28 cellular contexts compared by ENCODE assay signal in genomic region chr14:105095236-105095805, GRCh38. TPM values are rescaled to one million over a fixed set of nuclear protein-coding genes. Genes with fewer than 3 reads are reported as not detected.
DNase-seq lines count a peak whose midpoint lies in the region; ATAC-seq, FAIRE-seq and TF ChIP-seq lines count a peak whose summit lies in the region.
"Had no signal": no experiment of that assay in that cellular context is flagged by ENCODE, and none has a peak within 500 bp of the region (broad histone marks: within the 10 kb centered on the region; RNA-seq: fewer than 3 reads in every experiment).

No MANE protein-coding gene starts in this region.

- no peak overlapping the region for H3K4me2 ChIP-seq in PC-9

- no peak overlapping the region for H3K27ac Mint-ChIP-seq in T-helper 2 cell treated with Interferon-gamma antibody and Interleukin-4, amounts not matched to agents 5 μg/mL and 100 μg/mL, for 36 hours
- H3K27ac Mint-ChIP-seq: H9 had no signal

- TF ChIP-seq CTCF in PC-9 (conservative IDR thresholded peaks at IDR 0.05) (no peak), kidney (IDR thresholded peaks at IDR 0.05; ENCODE audit: borderline replicate concordance, extremely low read depth, insufficient read depth) (no peak)

- H3K27me3 Mint-ChIP-seq in T-helper 2 cell treated with Interferon-gamma antibody and Interleukin-4, amounts not matched to agents 5 μg/mL and 100 μg/mL, for 36 hours (ENCODE audit: low read depth), result peaks cover 5% of the 10 kb centered on the region

- FAIRE-seq in kidney (lab: Jason Lieb, UNC), result no peak
- FAIRE-seq: colon, GM12891, small intestine had no signal

- H3K79me2 ChIP-seq in PC-9 (ENCODE audit: low read depth), result 0 out of 2 replicates have a peak, but pooled peaks cover 3% of the 10 kb centered on the region

- no peaks in the 10 kb centered on the region for H4K20me1 ChIP-seq in PC-9 (ENCODE audit: insufficient read depth)

- peaks cover 21% of the 10 kb centered on the region for H3F3A ChIP-seq in PC-9 (ENCODE audit: insufficient read depth, low read depth)

- ATAC-seq in GM21825 (IDR thresholded peaks at IDR 0.05; ENCODE audit: unreplicated experiment), result no peak
- ATAC-seq: heart left ventricle, left lung had no signal

- peak overlapping the region; percentile 62 for H3K4me3 Mint-ChIP-seq in T-helper 2 cell treated with Interferon-gamma antibody and Interleukin-4, amounts not matched to agents 5 μg/mL and 100 μg/mL, for 36 hours

- H3K9me3 ChIP-seq in PC-9 (ENCODE audit: insufficient read depth, low read depth), result no peaks in the 10 kb centered on the region
- H3K9me3 ChIP-seq in kidney (ENCODE audit: control insufficient read depth in 1 of 2, low read length in 2 of 2), result no peaks in the 10 kb centered on the region
- H3K9me3 ChIP-seq: left lung, neutrophil, SK-N-SH had no signal

- H3K36me3 ChIP-seq in PC-9 (ENCODE audit: low read depth) (no peaks in the 10 kb centered on the region), kidney (ENCODE audit: control insufficient read depth in 1 of 2, insufficient read depth in 2 of 2, low read length in 2 of 2) (no peaks in the 10 kb centered on the region)
- H3K36me3 ChIP-seq: brain microvascular endothelial cell, heart left ventricle, left lung, neutrophil had no signal

- H3K27me3 ChIP-seq in PC-9 (ENCODE audit: insufficient read depth, low read depth), result no peaks in the 10 kb centered on the region
- H3K27me3 ChIP-seq: brain microvascular endothelial cell, heart left ventricle had no signal

- no peaks in the 10 kb centered on the region for H3K36me3 Mint-ChIP-seq in T-helper 2 cell treated with Interferon-gamma antibody and Interleukin-4, amounts not matched to agents 5 μg/mL and 100 μg/mL, for 36 hours (ENCODE audit: low read depth)

- H3K9me2 ChIP-seq in PC-9 (ENCODE audit: insufficient read depth), result no peaks in the 10 kb centered on the region
- H3K9me2 ChIP-seq: SK-N-SH had no signal

- BruUV-seq in PC-9 (replicated peaks; lab: Mats Ljungman, UMichigan), result TSS peak; percentile 14

- CTCF ChIA-PET in PC-9 (lab: Charles Lee), result no interaction called here

- peaks cover 10% of the 10 kb centered on the region for H3K4me1 Mint-ChIP-seq in T-helper 2 cell treated with Interferon-gamma antibody and Interleukin-4, amounts not matched to agents 5 μg/mL and 100 μg/mL, for 36 hours (ENCODE audit: low read depth)

- peaks cover 4% of the 10 kb centered on the region for H3K9me3 Mint-ChIP-seq in T-helper 2 cell treated with Interferon-gamma antibody and Interleukin-4, amounts not matched to agents 5 μg/mL and 100 μg/mL, for 36 hours

- no peak overlapping the region for H2AFZ ChIP-seq in PC-9

- intact Hi-C loops in PC-9 (cut with micrococcal nuclease; ENCODE audit: unreplicated experiment) (no loop called here), kidney (cut with DNase I) (no loop called here), posterior vena cava (cut with DNase I) (loop anchor here in 1 of 2 donors (10.0 kb wide), 1 partner anchor 189 kb away; no protein-coding TSS in a partner anchor)

- H3K4me1 ChIP-seq in PC-9 (replicated peaks; ENCODE audit: insufficient read depth) (peaks cover 31% of the 10 kb centered on the region), kidney (ENCODE audit: control insufficient read depth in 1 of 2, insufficient read depth in 1 of 2, low read depth in 1 of 2, low read length in 2 of 2) (peaks cover 7 to 30% of the 10 kb centered on the region in 2 donors)

- H3K4me3 ChIP-seq in PC-9, result no peak overlapping the region
- no peak overlapping the region for H3K4me3 ChIP-seq in kidney (ENCODE audit: low read length in 2 of 2)
- H3K4me3 ChIP-seq: heart left ventricle, left lung had no signal

- H3K27ac ChIP-seq in PC-9, result no peak overlapping the region
- H3K27ac ChIP-seq in kidney (ENCODE audit: low read depth in 2 of 2, low read length in 2 of 2), result no peak overlapping the region
- H3K27ac ChIP-seq: brain microvascular endothelial cell, heart left ventricle, left lung, neutrophil had no signal

- no peak for DNase-seq in T-helper 2 cell treated with Interferon-gamma antibody and Interleukin-4, amounts not matched to agents 5 μg/mL and 100 μg/mL, for 36 hours (ENCODE audit: low spot score)
- DNase-seq in T-helper 2 cell (no peak), PC-9 (no peak), kidney (peak; percentile 37), posterior vena cava (ENCODE audit: low spot score) (peak; percentile 57), NCI-H146 (lab: John Stamatoyannopoulos, UW) (no peak), NCI-H526 treated with DMSO at 0.1 percent for 48 hours (lab: John Stamatoyannopoulos, UW) (no peak)
- DNase-seq: 8988T; activated CD4-positive, alpha-beta T cell treated with anti-CD3 and anti-CD28 coated beads, Interleukin-2, amount 50 U/mL, for 1 hour; activated effector memory CD4-positive, alpha-beta T cell treated with anti-CD3 and anti-CD28 coated beads, Interleukin-2, amount 50 U/mL, for 16 hours; brain microvascular endothelial cell; effector memory CD4-positive, alpha-beta T cell; foreskin fibroblast; H9; midbrain; NCI-H187; small intestine; stimulated activated CD4-positive, alpha-beta T cell treated with anti-CD3 and anti-CD28 coated beads, Interleukin-2, amount 100 ng/mL, for 24 hours; substantia nigra; T1000 had no signal

- H3K9ac ChIP-seq in kidney (ENCODE audit: low read length in 2 of 2), result no peak overlapping the region

- POLR2A ChIA-PET in PC-9 (lab: Charles Lee; ENCODE audit: unreplicated experiment), result no interaction called here

RNA-seq across cellular contexts. Expression of gene GPR132, which starts 30.1 kb away (rescaled TPM):
- total RNA-seq in PC-9 (2021), result 0.98 TPM in 1 of 2 replicates, not detected in the other
- total RNA-seq in kidney, result 4.2 TPM
- polyA plus RNA-seq in kidney (ENCODE audit: insufficient read depth, low read depth, low replicate concordance), result 0.17 TPM
- 1 to 10 TPM; 1.8 to 3.1 TPM for total RNA-seq in posterior vena cava
- total RNA-seq: LHCN-M2 had no signal
- polyA plus RNA-seq: SK-N-SH had no signal

Comparison
In these comparisons a context has a peak if more than half of its experiments do, and no peak if none do; other contexts are left out.
1. DNase-seq: peak in kidney (single experiment) and posterior vena cava (single experiment); none in T-helper 2 cell treated with Interferon-gamma antibody and Interleukin-4, amounts not matched to agents 5 μg/mL and 100 μg/mL, for 36 hours (single experiment), T-helper 2 cell (0 of 5), PC-9 (0 of 2), NCI-H146 (single experiment) and NCI-H526 treated with DMSO at 0.1 percent for 48 hours (single experiment).